Comparison of ENCODE assay signal across 11 cellular contexts in genomic region chr11:128550967-128551522, GRCh38. TPM values are rescaled to one million over a fixed set of nuclear protein-coding genes. Genes with fewer than 3 reads are reported as not detected.
A peak's percentile ranks its signal among the peaks of the same experiment; 100 is the strongest.
DNase-seq lines count a peak whose midpoint lies in the region; ATAC-seq and TF ChIP-seq lines count a peak whose summit lies in the region.
"Had no signal": no experiment of that assay in that cellular context is flagged by ENCODE, and none has a peak within 500 bp of the region (broad histone marks: within the 10 kb centered on the region; RNA-seq: fewer than 3 reads in every experiment).

No MANE protein-coding gene starts in this region.

- intact Hi-C loops in CD14-positive monocyte (cut with micrococcal nuclease), result loop anchor here in 1 of 2 donors (5.0 kb wide), 1 partner anchor 36 kb away; the partner anchor contains the start of gene ETS1
- intact Hi-C loops in activated CD8-positive, alpha-beta T cell treated with anti-CD3 and anti-CD28 coated beads for 36 hours (cut with micrococcal nuclease), result loop anchor here (2.0 kb wide), 2 partner anchors 26 to 30 kb away; no protein-coding TSS in a partner anchor

- DNase-seq in CD14-positive monocyte (ENCODE audit: low spot score) (no peak), anterior cingulate cortex (lab: John Stamatoyannopoulos, UW) (no peak), midbrain (lab: John Stamatoyannopoulos, UW) (no peak), hypothalamus (lab: John Stamatoyannopoulos, UW) (no peak)
- DNase-seq in activated CD8-positive, alpha-beta T cell treated with anti-CD3 and anti-CD28 coated beads for 36 hours, result peak; percentile 33
- peak in 3 of 10 donors; percentile 39 to 62 (median 56) for DNase-seq in naive thymus-derived CD8-positive, alpha-beta T cell
- DNase-seq: Caco-2; effector CD8-positive, alpha-beta T cell; NCI-H1105 had no signal

- peaks cover 49% of the 10 kb centered on the region for H3F3A ChIP-seq in DOHH2 (ENCODE audit: control insufficient read depth, insufficient read depth)

- peak; percentile 15 for ATAC-seq in activated CD8-positive, alpha-beta T cell treated with anti-CD3 and anti-CD28 coated beads for 36 hours
- ATAC-seq in naive thymus-derived CD8-positive, alpha-beta T cell, result peak; percentile 55 to 67

- POLR2A ChIA-PET in activated CD8-positive, alpha-beta T cell treated with anti-CD3 and anti-CD28 coated beads for 36 hours (lab: Charles Lee), result interaction anchor here (1.1 to 2.7 kb wide), 4 partner anchors 15 to 31 kb away, joined by 4 to 18 read pairs (median 10); no protein-coding TSS in a partner anchor
- POLR2A ChIA-PET in naive thymus-derived CD8-positive, alpha-beta T cell (lab: Charles Lee), result interaction anchor here (0.6 to 11.0 kb wide), 9 partner anchors 16 to 283 kb away, joined by 3 to 161 read pairs (median 5); no protein-coding TSS in a partner anchor

- H3K27ac Mint-ChIP-seq in CD14-positive monocyte, result peak overlapping the region in 5 of 7 donors; percentile 22 to 78 (median 52)
- peak overlapping the region; percentile 89 for H3K27ac Mint-ChIP-seq in activated CD8-positive, alpha-beta T cell treated with anti-CD3 and anti-CD28 coated beads for 36 hours
- peak overlapping the region; percentile 78 to 100 (median 95) for H3K27ac Mint-ChIP-seq in naive thymus-derived CD8-positive, alpha-beta T cell

- H3K4me3 ChIP-seq in DOHH2 (ENCODE audit: low read length), result peak overlapping the region; percentile 73

- H3K79me2 ChIP-seq in DOHH2 (ENCODE audit: control insufficient read depth, low read length), result 0 out of 2 replicates have a peak, but pooled peaks cover 6% of the 10 kb centered on the region
- H3K79me2 ChIP-seq: parathyroid adenoma had no signal

- peaks cover 13 to 36% (median 35%) of the 10 kb centered on the region in 3 donors for H3K27me3 Mint-ChIP-seq in CD14-positive monocyte (ENCODE audit: low read depth in 3 of 3)
- no peaks in the 10 kb centered on the region for H3K27me3 Mint-ChIP-seq in activated CD8-positive, alpha-beta T cell treated with anti-CD3 and anti-CD28 coated beads for 36 hours
- H3K27me3 Mint-ChIP-seq in naive thymus-derived CD8-positive, alpha-beta T cell, result no peaks in the 10 kb centered on the region

- no peaks in the 10 kb centered on the region for H3K9me2 ChIP-seq in DOHH2 (replicated peaks; ENCODE audit: control insufficient read depth, low read length)

- H3K27ac ChIP-seq in DOHH2 (ENCODE audit: low read depth, low read length), result peak overlapping the region; percentile 95
- H3K27ac ChIP-seq: parathyroid adenoma had no signal

- peaks cover 0 to 3% (median 0%) of the 10 kb centered on the region in 7 donors for H3K9me3 Mint-ChIP-seq in CD14-positive monocyte
- H3K9me3 Mint-ChIP-seq in activated CD8-positive, alpha-beta T cell treated with anti-CD3 and anti-CD28 coated beads for 36 hours, result no peaks in the 10 kb centered on the region
- no peaks in the 10 kb centered on the region for H3K9me3 Mint-ChIP-seq in naive thymus-derived CD8-positive, alpha-beta T cell

- no peaks in the 10 kb centered on the region for H3K27me3 ChIP-seq in DOHH2 (ENCODE audit: control insufficient read depth, low read length)

- CTCF ChIA-PET in activated CD8-positive, alpha-beta T cell treated with anti-CD3 and anti-CD28 coated beads for 36 hours (lab: Charles Lee), result interaction anchor here (0.8 to 1.0 kb wide), 2 partner anchors 28 to 73 kb away, joined by 3 to 4 read pairs; no protein-coding TSS in a partner anchor

- peaks cover 95% of the 10 kb centered on the region for H3K4me1 ChIP-seq in DOHH2 (ENCODE audit: control insufficient read depth, low read length)
- H3K4me1 ChIP-seq: parathyroid adenoma had no signal

- H3K4me1 Mint-ChIP-seq in CD14-positive monocyte, result peaks cover 63% of the 10 kb centered on the region
- peaks cover 73% of the 10 kb centered on the region for H3K4me1 Mint-ChIP-seq in activated CD8-positive, alpha-beta T cell treated with anti-CD3 and anti-CD28 coated beads for 36 hours (ENCODE audit: low read depth)
- H3K4me1 Mint-ChIP-seq in naive thymus-derived CD8-positive, alpha-beta T cell, result peaks cover 46 to 88% (median 80%) of the 10 kb centered on the region in 4 donors

- no peak overlapping the region for H3K4me3 Mint-ChIP-seq in CD14-positive monocyte
- no peak overlapping the region for H3K4me3 Mint-ChIP-seq in activated CD8-positive, alpha-beta T cell treated with anti-CD3 and anti-CD28 coated beads for 36 hours
- peak overlapping the region; percentile 12 to 93 (median 74) for H3K4me3 Mint-ChIP-seq in naive thymus-derived CD8-positive, alpha-beta T cell

- peak overlapping the region; percentile 90 for H3K4me2 ChIP-seq in DOHH2 (ENCODE audit: low read length)

- H3K36me3 Mint-ChIP-seq in CD14-positive monocyte, result peaks cover 0 to 7% of the 10 kb centered on the region in 2 donors
- peaks cover 2% of the 10 kb centered on the region for H3K36me3 Mint-ChIP-seq in activated CD8-positive, alpha-beta T cell treated with anti-CD3 and anti-CD28 coated beads for 36 hours (ENCODE audit: low read depth)
- H3K36me3 Mint-ChIP-seq in naive thymus-derived CD8-positive, alpha-beta T cell, result no peaks in the 10 kb centered on the region

- no peaks in the 10 kb centered on the region for H3K9me3 ChIP-seq in DOHH2 (ENCODE audit: control insufficient read depth, insufficient read depth, low read length)
- H3K9me3 ChIP-seq: Caco-2 had no signal

- TF ChIP-seq CTCF in CD14-positive monocyte (IDR thresholded peaks at IDR 0.05) (no peak), DOHH2 (IDR thresholded peaks at IDR 0.05; ENCODE audit: low read depth, low read length, poor library complexity, severe bottlenecking) (no peak)
- TF ChIP-seq CTCF in activated CD8-positive, alpha-beta T cell treated with anti-CD3 and anti-CD28 coated beads for 36 hours (IDR thresholded peaks at IDR 0.05), result no peak

- H4K20me1 ChIP-seq in DOHH2 (ENCODE audit: control insufficient read depth, insufficient read depth, low read depth, low read length), result no peaks in the 10 kb centered on the region

- peaks cover 10% of the 10 kb centered on the region; the same call in 1 of the 2 replicates for H3K36me3 ChIP-seq in DOHH2 (ENCODE audit: control insufficient read depth, low read length)

RNA-seq across cellular contexts. Expression of gene ETS1, which starts 36.3 kb away (rescaled TPM):
- polyA plus RNA-seq in CD14-positive monocyte, result 1 to 10 TPM; 1.6 TPM
- total RNA-seq in activated CD8-positive, alpha-beta T cell treated with anti-CD3 and anti-CD28 coated beads for 36 hours, result 100 to 1,000 TPM; 527 to 532 TPM
- total RNA-seq in naive thymus-derived CD8-positive, alpha-beta T cell, result 100 to 1,000 TPM; 925 to 962 TPM
- polyA plus RNA-seq in naive thymus-derived CD8-positive, alpha-beta T cell, result 100 to 1,000 TPM; 407 to 433 (median 430) TPM

Comparison
In these comparisons a context has a peak if more than half of its experiments do, and no peak if none do; other contexts are left out.
1. H3K4me3 Mint-ChIP-seq: peak in naive thymus-derived CD8-positive, alpha-beta T cell (10 of 10); none in CD14-positive monocyte (0 of 2) and activated CD8-positive, alpha-beta T cell treated with anti-CD3 and anti-CD28 coated beads for 36 hours (single experiment).
2. Peak in every context shown above with its lines, with median percentiles within 50 percentile points of each other: H3K27ac Mint-ChIP-seq.